Comparison of ENCODE assay signal across 11 cellular contexts in genomic region chr9:68802525-68803015, GRCh38.
DNase-seq lines count a peak whose midpoint lies in the region; ATAC-seq and TF ChIP-seq lines count a peak whose summit lies in the region.
"Had no signal": no experiment of that assay in that cellular context is flagged by ENCODE, and none has a peak within 500 bp of the region (broad histone marks: within the 10 kb centered on the region; RNA-seq: fewer than 3 reads in every experiment).

No MANE protein-coding gene starts in this region.

- ATAC-seq in GM18519 (IDR thresholded peaks at IDR 0.05; ENCODE audit: low FRiP score, unreplicated experiment) (peak; percentile 91), HG03139 (IDR thresholded peaks at IDR 0.05; ENCODE audit: unreplicated experiment) (peak; percentile 94)

- peak overlapping the region; percentile 15 for H3K27ac ChIP-seq in layer of hippocampus (ENCODE audit: low read depth, low read length)
- H3K27ac ChIP-seq: coronary artery had no signal

- TF ChIP-seq CTCF in GM20000 (IDR thresholded peaks at IDR 0.05; ENCODE audit: extremely low read depth, missing control alignments) = no peak

- peak; percentile 75 for DNase-seq in GM20000 (ENCODE audit: low spot score)
- DNase-seq in kidney tubule cell (ENCODE audit: low spot score) = no peak
- DNase-seq in NCI-H2171 (lab: John Stamatoyannopoulos, UW) = no peak
- no peak for DNase-seq in SIG-M5 treated with dmso at 0.1 percent for 504 hours (lab: John Stamatoyannopoulos, UW; ENCODE audit: unreplicated experiment)
- DNase-seq in NCI-H446 treated with DMSO at 0.1 percent for 48 hours (lab: John Stamatoyannopoulos, UW) = no peak
- DNase-seq: islet precursor cell, NCI-H2029 had no signal

- no peaks in the 10 kb centered on the region for H3K27me3 ChIP-seq in layer of hippocampus (ENCODE audit: control insufficient read depth, insufficient read depth, low read length)
